In genomic region chr6:83615025-83615999, GRCh38 we compare ENCODE assay signal across 8 cellular contexts.
DNase-seq lines count a peak whose midpoint lies in the region; ATAC-seq and TF ChIP-seq lines count a peak whose summit lies in the region.

No MANE protein-coding gene starts in this region.

- DNase-seq in CD4-positive, alpha-beta memory T cell, result peak in 3 of 5 donors; percentile 5 to 8 (median 6)
- DNase-seq in KBM-7 (peak; percentile 43), SK-N-DZ (ENCODE audit: low spot score) (peak; percentile 98), fibroblast of villous mesenchyme (ENCODE audit: low read depth) (peak; percentile 46), hippocampal formation (lab: John Stamatoyannopoulos, UW) (no peak)
- DNase-seq in stimulated activated naive B cell treated with anti-CD40 and anti-IgM and Interleukin-4, amounts not matched to agents 10 μg/mL and 1 μg/mL and 100 μg/mL, for 72 hours, result no peak
- no peak for DNase-seq in activated CD4-positive, alpha-beta T cell treated with anti-CD3 and anti-CD28 coated beads, Interleukin-2, amount 10 ng/mL, durations not matched to agents 7 days and 5 days

- intact Hi-C loops in CD4-positive, alpha-beta memory T cell (cut with micrococcal nuclease), result no loop called here

- CTCF ChIA-PET in CD4-positive, alpha-beta memory T cell (lab: Charles Lee; ENCODE audit: partially characterized antibody), result interaction anchor here (1.0 to 2.2 kb wide), 8 partner anchors 11 to 1708 kb away, joined by 3 to 10 read pairs (median 4); partner anchors contain the start of gene CEP162
- CTCF ChIA-PET in activated CD4-positive, alpha-beta T cell treated with anti-CD3 and anti-CD28 coated beads, Interleukin-2, amount 10 ng/mL, durations not matched to agents 7 days and 5 days (lab: Charles Lee), result no interaction called here

- H3K9me3 Mint-ChIP-seq in CD4-positive, alpha-beta memory T cell, result peaks cover 0 to 4% (median 0%) of the 10 kb centered on the region in 8 donors
- H3K9me3 Mint-ChIP-seq in stimulated activated naive B cell treated with anti-CD40 and anti-IgM and Interleukin-4, amounts not matched to agents 10 μg/mL and 1 μg/mL and 100 μg/mL, for 72 hours, result no peaks in the 10 kb centered on the region
- H3K9me3 Mint-ChIP-seq in activated CD4-positive, alpha-beta T cell treated with anti-CD3 and anti-CD28 coated beads, Interleukin-2, amount 10 ng/mL, durations not matched to agents 7 days and 5 days, result no peaks in the 10 kb centered on the region

- no peaks in the 10 kb centered on the region for H3K4me1 ChIP-seq in CD4-positive, alpha-beta memory T cell (ENCODE audit: insufficient read depth, low read length)

- no peaks in the 10 kb centered on the region for H3K9me3 ChIP-seq in CD4-positive, alpha-beta memory T cell (ENCODE audit: control insufficient read depth in 1 of 2, low read length in 2 of 2)

- peak; percentile 75 for ATAC-seq in GM18909 (IDR thresholded peaks at IDR 0.05; ENCODE audit: poor library complexity, unreplicated experiment)
- peak; percentile 31 to 33 for ATAC-seq in stimulated activated naive B cell treated with anti-CD40 and anti-IgM and Interleukin-4, amounts not matched to agents 10 μg/mL and 1 μg/mL and 100 μg/mL, for 72 hours (replicated peaks)

- POLR2A ChIA-PET in CD4-positive, alpha-beta memory T cell (lab: Charles Lee; ENCODE audit: partially characterized antibody), result no interaction called here
- POLR2A ChIA-PET in activated CD4-positive, alpha-beta T cell treated with anti-CD3 and anti-CD28 coated beads, Interleukin-2, amount 10 ng/mL, durations not matched to agents 7 days and 5 days (lab: Charles Lee), result interaction anchor here (0.6 kb wide), 1 partner anchor 24 kb away, joined by 3 read pairs; no protein-coding TSS in a partner anchor

- H3K4me3 Mint-ChIP-seq in CD4-positive, alpha-beta memory T cell, result no peak overlapping the region
- H3K4me3 Mint-ChIP-seq in stimulated activated naive B cell treated with anti-CD40 and anti-IgM and Interleukin-4, amounts not matched to agents 10 μg/mL and 1 μg/mL and 100 μg/mL, for 72 hours, result no peak overlapping the region
- H3K4me3 Mint-ChIP-seq in activated CD4-positive, alpha-beta T cell treated with anti-CD3 and anti-CD28 coated beads, Interleukin-2, amount 10 ng/mL, durations not matched to agents 7 days and 5 days, result no peak overlapping the region

- H3K27ac Mint-ChIP-seq in CD4-positive, alpha-beta memory T cell, result no peak overlapping the region
- H3K27ac Mint-ChIP-seq in stimulated activated naive B cell treated with anti-CD40 and anti-IgM and Interleukin-4, amounts not matched to agents 10 μg/mL and 1 μg/mL and 100 μg/mL, for 72 hours, result no peak overlapping the region
- H3K27ac Mint-ChIP-seq in activated CD4-positive, alpha-beta T cell treated with anti-CD3 and anti-CD28 coated beads, Interleukin-2, amount 10 ng/mL, durations not matched to agents 7 days and 5 days, result no peak overlapping the region

- no peak overlapping the region for H3K27ac ChIP-seq in CD4-positive, alpha-beta memory T cell (ENCODE audit: low read depth, low read length)

- in situ Hi-C loops in KBM-7 (cut with MboI; ENCODE audit: low pct_unique_long_range_greater_than_20kb, low sequenced_read_pairs), result no loop called here

- no peaks in the 10 kb centered on the region for H3K4me1 Mint-ChIP-seq in CD4-positive, alpha-beta memory T cell
- H3K4me1 Mint-ChIP-seq in stimulated activated naive B cell treated with anti-CD40 and anti-IgM and Interleukin-4, amounts not matched to agents 10 μg/mL and 1 μg/mL and 100 μg/mL, for 72 hours, result no peaks in the 10 kb centered on the region
- no peaks in the 10 kb centered on the region for H3K4me1 Mint-ChIP-seq in activated CD4-positive, alpha-beta T cell treated with anti-CD3 and anti-CD28 coated beads, Interleukin-2, amount 10 ng/mL, durations not matched to agents 7 days and 5 days

- H3K36me3 ChIP-seq in CD4-positive, alpha-beta memory T cell (ENCODE audit: insufficient read depth, low read length), result no peaks in the 10 kb centered on the region

- H3K27me3 Mint-ChIP-seq in CD4-positive, alpha-beta memory T cell, result no peaks in the 10 kb centered on the region
- H3K27me3 Mint-ChIP-seq in stimulated activated naive B cell treated with anti-CD40 and anti-IgM and Interleukin-4, amounts not matched to agents 10 μg/mL and 1 μg/mL and 100 μg/mL, for 72 hours, result no peaks in the 10 kb centered on the region
- H3K27me3 Mint-ChIP-seq in activated CD4-positive, alpha-beta T cell treated with anti-CD3 and anti-CD28 coated beads, Interleukin-2, amount 10 ng/mL, durations not matched to agents 7 days and 5 days, result no peaks in the 10 kb centered on the region

- no peaks in the 10 kb centered on the region for H3K36me3 Mint-ChIP-seq in CD4-positive, alpha-beta memory T cell
- H3K36me3 Mint-ChIP-seq in stimulated activated naive B cell treated with anti-CD40 and anti-IgM and Interleukin-4, amounts not matched to agents 10 μg/mL and 1 μg/mL and 100 μg/mL, for 72 hours, result no peaks in the 10 kb centered on the region
- H3K36me3 Mint-ChIP-seq in activated CD4-positive, alpha-beta T cell treated with anti-CD3 and anti-CD28 coated beads, Interleukin-2, amount 10 ng/mL, durations not matched to agents 7 days and 5 days (ENCODE audit: low read depth), result no peaks in the 10 kb centered on the region

- H3K4me3 ChIP-seq in CD4-positive, alpha-beta memory T cell (ENCODE audit: low read length in 2 of 2), result no peak overlapping the region
- H3K4me3 ChIP-seq in fibroblast of villous mesenchyme (ENCODE audit: low read depth, low read length), result no peak overlapping the region

- no peaks in the 10 kb centered on the region for H3K27me3 ChIP-seq in CD4-positive, alpha-beta memory T cell (ENCODE audit: insufficient read depth, low read length)

- TF ChIP-seq CTCF in fibroblast of villous mesenchyme (IDR thresholded peaks at IDR 0.05; ENCODE audit: insufficient read depth, low read depth, low read length), result peak; percentile 62

Comparison
In these comparisons a context has a peak if more than half of its experiments do, and no peak if none do; other contexts are left out.
1. DNase-seq: peak in CD4-positive, alpha-beta memory T cell (3 of 5), KBM-7 (single experiment), SK-N-DZ (single experiment) and fibroblast of villous mesenchyme (single experiment); none in stimulated activated naive B cell treated with anti-CD40 and anti-IgM and Interleukin-4, amounts not matched to agents 10 μg/mL and 1 μg/mL and 100 μg/mL, for 72 hours (single experiment), hippocampal formation (0 of 2) and activated CD4-positive, alpha-beta T cell treated with anti-CD3 and anti-CD28 coated beads, Interleukin-2, amount 10 ng/mL, durations not matched to agents 7 days and 5 days (single experiment).